In genomic region chr7:104973227-104973626, GRCh38 we compare ENCODE assay signal across 13 cellular contexts. TPM values are rescaled to one million over a fixed set of nuclear protein-coding genes. Genes with fewer than 3 reads are reported as not detected.
DNase-seq lines count a peak whose midpoint lies in the region; ATAC-seq and TF ChIP-seq lines count a peak whose summit lies in the region.
"Had no signal": no experiment of that assay in that cellular context is flagged by ENCODE, and none has a peak within 500 bp of the region (broad histone marks: within the 10 kb centered on the region; RNA-seq: fewer than 3 reads in every experiment).

No MANE protein-coding gene starts in this region.

- DNase-seq in NCI-H82 (lab: John Stamatoyannopoulos, UW) (peak; percentile 22), NCI-H82 treated with DMSO at 0.1 percent for 48 hours (lab: John Stamatoyannopoulos, UW; ENCODE audit: unreplicated experiment) (no peak), ascending aorta (ENCODE audit: low spot score in 2 of 2) (no peak), lung (ENCODE audit: low spot score) (no peak), suprapubic skin (ENCODE audit: low spot score in 2 of 2) (no peak), NCI-H146 (lab: John Stamatoyannopoulos, UW) (no peak), HAP-1 (ENCODE audit: low spot score in 2 of 2) (no peak)
- DNase-seq in effector CD8-positive, alpha-beta T cell (lab: John Stamatoyannopoulos, UW) = no peak
- DNase-seq: activated naive CD8-positive, alpha-beta T cell treated with anti-CD3 and anti-CD28 coated beads, Interleukin-2, amount 10 ng/mL, durations not matched to agents 7 days and 5 days; head of caudate nucleus; NCI-H226; Peyer's patch; substantia nigra had no signal

- no peak overlapping the region for H3K4me3 ChIP-seq in ascending aorta
- H3K4me3 ChIP-seq in lung = no peak overlapping the region
- H3K4me3 ChIP-seq in suprapubic skin = no peak overlapping the region
- no peak overlapping the region for H3K4me3 ChIP-seq in HAP-1
- H3K4me3 ChIP-seq: Peyer's patch had no signal

- no peak for ATAC-seq in lung (ENCODE audit: insufficient read depth, low FRiP score)

- TF ChIP-seq POLR2A in suprapubic skin (IDR thresholded peaks at IDR 0.05) = no peak

- H3K27ac ChIP-seq in ascending aorta (peak overlapping the region; percentile 73 to 78), lung (ENCODE audit: low read depth in 1 of 2, low read length in 1 of 2) (peak overlapping the region; percentile 53 to 81), suprapubic skin (peak overlapping the region; percentile 80)

- H3K27me3 ChIP-seq in ascending aorta = no peaks in the 10 kb centered on the region
- H3K27me3 ChIP-seq in lung (ENCODE audit: control insufficient read depth, insufficient read depth) = no peaks in the 10 kb centered on the region
- H3K27me3 ChIP-seq in suprapubic skin = no peaks in the 10 kb centered on the region
- H3K27me3 ChIP-seq in HAP-1 (ENCODE audit: low read depth) = no peaks in the 10 kb centered on the region
- H3K27me3 ChIP-seq: Peyer's patch had no signal

- no peak for TF ChIP-seq CTCF in ascending aorta (IDR thresholded peaks at IDR 0.05)
- no peak for TF ChIP-seq CTCF in lung (IDR thresholded peaks at IDR 0.05; ENCODE audit: control extremely low read depth, extremely low read depth)
- no peak for TF ChIP-seq CTCF in suprapubic skin (IDR thresholded peaks at IDR 0.05)

- no peaks in the 10 kb centered on the region for H3K9me3 ChIP-seq in ascending aorta
- H3K9me3 ChIP-seq in lung (ENCODE audit: control insufficient read depth in 2 of 2, insufficient read depth in 1 of 2, low read length in 1 of 2) = no peaks in the 10 kb centered on the region
- H3K9me3 ChIP-seq in suprapubic skin = no peaks in the 10 kb centered on the region
- no peaks in the 10 kb centered on the region for H3K9me3 ChIP-seq in HAP-1
- H3K9me3 ChIP-seq: Peyer's patch had no signal

- 84 to 93% methylated on average over 2 of the region's 2 CpGs for WGBS in lung, 2 donors
- 56% methylated on average over 2 of the region's 2 CpGs for WGBS in suprapubic skin

- H3K4me1 ChIP-seq in ascending aorta (peaks cover 8 to 68% of the 10 kb centered on the region in 2 donors), lung (ENCODE audit: control insufficient read depth in 2 of 2, insufficient read depth in 2 of 2, low read length in 2 of 2) (peaks cover 8 to 9% of the 10 kb centered on the region in 2 donors), suprapubic skin (peaks cover 65% of the 10 kb centered on the region), HAP-1 (peaks cover 24% of the 10 kb centered on the region)

- TF ChIP-seq EP300 in suprapubic skin (IDR thresholded peaks at IDR 0.05) = no peak

- H3K36me3 ChIP-seq in ascending aorta = no peaks in the 10 kb centered on the region
- H3K36me3 ChIP-seq in lung (ENCODE audit: control insufficient read depth in 2 of 2, insufficient read depth in 2 of 2, low read length in 2 of 2) = no peaks in the 10 kb centered on the region
- H3K36me3 ChIP-seq in suprapubic skin = no peaks in the 10 kb centered on the region
- no peaks in the 10 kb centered on the region for H3K36me3 ChIP-seq in HAP-1 (replicated peaks)
- H3K36me3 ChIP-seq: Peyer's patch had no signal

- intact Hi-C loops in ascending aorta (cut with DNase I) = no loop called here

- in situ Hi-C loops in HAP-1 (cut with MboI; ENCODE audit: low sequenced_read_pairs) = no loop called here

RNA-seq across cellular contexts. Expression of gene KMT2E, which starts 40.8 kb away (rescaled TPM):
- total RNA-seq in ascending aorta (43.0 TPM), lung (100 to 1,000 TPM in 1 of 2 donors, 10 to 100 TPM in 1; 94.6 to 277 TPM), suprapubic skin (100 to 1,000 TPM in 2 of 4 donors, 10 to 100 TPM in 2; 93.9 to 208 (median 118) TPM)
- 10 to 100 TPM; 20.3 to 30.9 TPM for polyA plus RNA-seq in lung
